Comparison of ENCODE assay signal across 10 cellular contexts in genomic region chr17:77462101-77462500, GRCh38.
DNase-seq lines count a peak whose midpoint lies in the region; ATAC-seq, FAIRE-seq and TF ChIP-seq lines count a peak whose summit lies in the region.
"Had no signal": no experiment of that assay in that cellular context is flagged by ENCODE, and none has a peak within 500 bp of the region (broad histone marks: within the 10 kb centered on the region; RNA-seq: fewer than 3 reads in every experiment).

No MANE protein-coding gene starts in this region.

- ATAC-seq in stimulated activated naive B cell treated with anti-CD40 and anti-IgM and Interleukin-4, amounts not matched to agents 10 μg/mL and 1 μg/mL and 100 μg/mL, for 72 hours (replicated peaks): peak; percentile 42 to 44
- ATAC-seq in HG02588 (IDR thresholded peaks at IDR 0.05; ENCODE audit: unreplicated experiment): no peak

- H3K4me2 ChIP-seq in Karpas-422 (ENCODE audit: low read depth, low read length, poor library complexity, severe bottlenecking) (peak overlapping the region; percentile 48), endothelial cell of umbilical vein (ENCODE audit: insufficient read depth, low read length) (no peak overlapping the region)

- H4K20me1 ChIP-seq in Karpas-422 (ENCODE audit: insufficient read depth, low read depth, low read length) (no peaks in the 10 kb centered on the region; the same call in 1 of the 2 replicates), endothelial cell of umbilical vein (replicated peaks; ENCODE audit: control insufficient read depth, extremely low read depth, insufficient read depth, low read length) (no peaks in the 10 kb centered on the region)

- POLR2A ChIA-PET in endothelial cell of umbilical vein (lab: Charles Lee): no interaction called here

- H3K4me1 ChIP-seq in Karpas-422 (ENCODE audit: low read length): peaks cover 91% of the 10 kb centered on the region
- H3K4me1 ChIP-seq in endothelial cell of umbilical vein (ENCODE audit: control insufficient read depth, extremely low read depth, insufficient read depth, low read length): peaks cover 15% of the 10 kb centered on the region

- H3K27ac ChIP-seq in Karpas-422 (ENCODE audit: low read length): peak overlapping the region; percentile 97
- no peak overlapping the region for H3K27ac ChIP-seq in endothelial cell of umbilical vein (ENCODE audit: insufficient read depth, low read depth, low read length)

- H3K9me2 ChIP-seq in Karpas-422 (replicated peaks; ENCODE audit: insufficient read depth, low read length): no peaks in the 10 kb centered on the region

- no peaks in the 10 kb centered on the region for H3K9me1 ChIP-seq in endothelial cell of umbilical vein (replicated peaks; ENCODE audit: control insufficient read depth, extremely low read depth, insufficient read depth, low read length)

- H3K9me3 ChIP-seq in Karpas-422 (ENCODE audit: low read length) (no peaks in the 10 kb centered on the region), endothelial cell of umbilical vein (replicated peaks; ENCODE audit: control insufficient read depth, insufficient read depth, low read length) (no peaks in the 10 kb centered on the region)

- H3K4me3 ChIP-seq in Karpas-422 (ENCODE audit: low read length) (peak overlapping the region; percentile 1; the same call in 1 of the 2 replicates), endothelial cell of umbilical vein (replicated peaks in 1 of 3; ENCODE audit: insufficient read depth in 1 of 3, low read depth in 1 of 3, low read length in 3 of 3) (no peak overlapping the region)

- H3K36me3 ChIP-seq in Karpas-422 (ENCODE audit: insufficient read depth, low read length) (peaks cover 12% of the 10 kb centered on the region; the same call in 1 of the 2 replicates), endothelial cell of umbilical vein (ENCODE audit: control insufficient read depth in 2 of 2, extremely low read depth in 1 of 2, insufficient read depth in 2 of 2, low read length in 2 of 2) (no peaks in the 10 kb centered on the region)

- no peaks in the 10 kb centered on the region for H3K9me3 Mint-ChIP-seq in activated T-cell treated with anti-CD3 and anti-CD28 coated beads, Interleukin-2, amount 50 U/mL, for 24 hours
- H3K9me3 Mint-ChIP-seq in stimulated activated naive B cell treated with anti-CD40 and anti-IgM and Interleukin-4, amounts not matched to agents 10 μg/mL and 1 μg/mL and 100 μg/mL, for 72 hours: peaks cover 0 to 8% of the 10 kb centered on the region in 2 donors

- dilution Hi-C loops in endothelial cell of umbilical vein (cut with MboI; ENCODE audit: extremely low pct_ligation_motif_present, low sequenced_read_pairs): no loop called here

- DNase-seq in activated T-cell treated with anti-CD3 and anti-CD28 coated beads, Interleukin-2, amount 50 U/mL, for 24 hours: peak; percentile 63
- no peak for DNase-seq in activated T-cell treated with anti-CD3 and anti-CD28 coated beads, Interleukin-2, amount 50 U/mL, for 1 hour
- peak; percentile 73 for DNase-seq in Karpas-422
- no peak for DNase-seq in endothelial cell of umbilical vein (ENCODE audit: low read depth, low spot score)
- DNase-seq in stimulated activated naive B cell treated with anti-CD40 and anti-IgM and Interleukin-4, amounts not matched to agents 10 μg/mL and 1 μg/mL and 100 μg/mL, for 72 hours: peak; percentile 63
- no peak for DNase-seq in islet precursor cell
- no peak for DNase-seq in EL
- DNase-seq: effector CD4-positive, alpha-beta T cell; SHP77 treated with DMSO at 0.1 percent for 48 hours had no signal

- H3K9ac ChIP-seq in Karpas-422 (ENCODE audit: low read length): peak overlapping the region; percentile 51
- no peak overlapping the region for H3K9ac ChIP-seq in endothelial cell of umbilical vein (replicated peaks; ENCODE audit: extremely low read depth, insufficient read depth, low read length)

- H2AFZ ChIP-seq in Karpas-422 (ENCODE audit: low read length) (no peak overlapping the region), endothelial cell of umbilical vein (ENCODE audit: low read depth, low read length) (no peak overlapping the region)

- no peaks in the 10 kb centered on the region for H3K27me3 Mint-ChIP-seq in activated T-cell treated with anti-CD3 and anti-CD28 coated beads, Interleukin-2, amount 50 U/mL, for 24 hours
- no peaks in the 10 kb centered on the region for H3K27me3 Mint-ChIP-seq in stimulated activated naive B cell treated with anti-CD40 and anti-IgM and Interleukin-4, amounts not matched to agents 10 μg/mL and 1 μg/mL and 100 μg/mL, for 72 hours

- H3K27me3 ChIP-seq in Karpas-422 (ENCODE audit: low read length) (no peaks in the 10 kb centered on the region), endothelial cell of umbilical vein (ENCODE audit: control insufficient read depth in 2 of 2, insufficient read depth in 2 of 2, low read length in 2 of 2) (no peaks in the 10 kb centered on the region)

- intact Hi-C loops in endothelial cell of umbilical vein (cut with micrococcal nuclease): no loop called here

- peak overlapping the region; percentile 98 for H3K4me3 Mint-ChIP-seq in activated T-cell treated with anti-CD3 and anti-CD28 coated beads, Interleukin-2, amount 50 U/mL, for 24 hours
- peak overlapping the region; percentile 72 to 80 for H3K4me3 Mint-ChIP-seq in stimulated activated naive B cell treated with anti-CD40 and anti-IgM and Interleukin-4, amounts not matched to agents 10 μg/mL and 1 μg/mL and 100 μg/mL, for 72 hours

- peaks cover 89% of the 10 kb centered on the region for H3K4me1 Mint-ChIP-seq in activated T-cell treated with anti-CD3 and anti-CD28 coated beads, Interleukin-2, amount 50 U/mL, for 24 hours (ENCODE audit: low read depth)
- peaks cover 67 to 96% of the 10 kb centered on the region in 2 donors for H3K4me1 Mint-ChIP-seq in stimulated activated naive B cell treated with anti-CD40 and anti-IgM and Interleukin-4, amounts not matched to agents 10 μg/mL and 1 μg/mL and 100 μg/mL, for 72 hours

- TF ChIP-seq CTCF in endothelial cell of umbilical vein (IDR thresholded peaks at IDR 0.05; ENCODE audit: extremely low read depth in 1 of 2, insufficient read depth in 1 of 2, low read depth in 1 of 2, low read length in 2 of 2): no peak

- no TSS peak for BruUV-seq in endothelial cell of umbilical vein (replicated peaks; lab: Mats Ljungman, UMichigan)

- CTCF ChIA-PET in endothelial cell of umbilical vein (lab: Charles Lee): interaction anchor here (1.4 kb wide), 1 partner anchor 10 kb away, joined by 4 read pairs; no protein-coding TSS in a partner anchor

- peak; percentile 37 for FAIRE-seq in endothelial cell of umbilical vein (lab: Jason Lieb, UNC)

- no peak for TF ChIP-seq POLR2A in endothelial cell of umbilical vein (IDR thresholded peaks at IDR 0.05; ENCODE audit: low read depth, low read length)

- H3K79me2 ChIP-seq in Karpas-422 (ENCODE audit: low read length) (peaks cover 88% of the 10 kb centered on the region), endothelial cell of umbilical vein (ENCODE audit: control insufficient read depth, insufficient read depth, low read length) (peaks cover 22% of the 10 kb centered on the region)

- peaks cover 77% of the 10 kb centered on the region for H3K36me3 Mint-ChIP-seq in activated T-cell treated with anti-CD3 and anti-CD28 coated beads, Interleukin-2, amount 50 U/mL, for 24 hours (ENCODE audit: low read depth)
- H3K36me3 Mint-ChIP-seq in stimulated activated naive B cell treated with anti-CD40 and anti-IgM and Interleukin-4, amounts not matched to agents 10 μg/mL and 1 μg/mL and 100 μg/mL, for 72 hours: peaks cover 49 to 58% of the 10 kb centered on the region in 2 donors

- peak overlapping the region; percentile 97 for H3K27ac Mint-ChIP-seq in activated T-cell treated with anti-CD3 and anti-CD28 coated beads, Interleukin-2, amount 50 U/mL, for 24 hours
- peak overlapping the region; percentile 99 for H3K27ac Mint-ChIP-seq in stimulated activated naive B cell treated with anti-CD40 and anti-IgM and Interleukin-4, amounts not matched to agents 10 μg/mL and 1 μg/mL and 100 μg/mL, for 72 hours

TF ChIP-seq in endothelial cell of umbilical vein, 7 proteins besides CTCF, POLR2A, EP300 and RAD21:
- no peak for TF ChIP-seq POLR2AphosphoS5 (IDR thresholded peaks at IDR 0.05; ENCODE audit: insufficient read depth, low read depth, low read length)
- no peak for TF ChIP-seq FOS (IDR thresholded peaks at IDR 0.05; ENCODE audit: borderline replicate concordance, insufficient read depth, low read length)
- no peak for TF ChIP-seq GATA2 (IDR thresholded peaks at IDR 0.05; ENCODE audit: insufficient read depth, insufficient read length, low read depth, low read length)
- TF ChIP-seq EZH2 (IDR thresholded peaks at IDR 0.05; ENCODE audit: borderline replicate concordance, low read depth, low read length, severe bottlenecking): no peak
- TF ChIP-seq MAX (IDR thresholded peaks at IDR 0.05; ENCODE audit: insufficient read depth, insufficient read length): no peak
- no peak for TF ChIP-seq MYC (IDR thresholded peaks at IDR 0.05; ENCODE audit: low read depth, low read length)
- no peak for TF ChIP-seq JUN (IDR thresholded peaks at IDR 0.05; ENCODE audit: borderline replicate concordance, insufficient read depth, insufficient read length, low read depth)

Comparison
In these comparisons a context has a peak if more than half of its experiments do, and no peak if none do; other contexts are left out.
1. DNase-seq: peak in activated T-cell treated with anti-CD3 and anti-CD28 coated beads, Interleukin-2, amount 50 U/mL, for 24 hours (single experiment), Karpas-422 (single experiment) and stimulated activated naive B cell treated with anti-CD40 and anti-IgM and Interleukin-4, amounts not matched to agents 10 μg/mL and 1 μg/mL and 100 μg/mL, for 72 hours (single experiment); none in activated T-cell treated with anti-CD3 and anti-CD28 coated beads, Interleukin-2, amount 50 U/mL, for 1 hour (single experiment), endothelial cell of umbilical vein (single experiment), islet precursor cell (single experiment) and EL (single experiment).